In the genomic region with DNA sequence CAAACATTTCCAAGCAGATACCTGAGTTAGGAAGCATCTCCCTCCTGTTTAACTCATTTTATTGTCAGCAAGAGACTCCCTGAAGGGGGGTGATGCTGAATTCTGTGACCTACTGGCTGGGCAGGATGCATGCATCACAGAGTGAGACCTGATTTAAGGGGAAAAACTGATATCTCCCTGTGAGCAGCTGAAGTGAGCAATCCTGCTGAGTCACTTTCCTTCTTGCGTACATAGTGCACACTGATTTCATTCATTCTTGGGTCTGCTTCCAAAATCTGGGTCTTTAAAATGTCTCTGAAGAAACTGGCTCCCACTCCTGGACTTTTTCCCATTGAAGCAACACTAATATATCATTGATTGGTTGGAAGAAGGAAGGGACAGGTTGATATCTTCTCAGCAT, we compare ENCODE assay signal across 12 cellular contexts. TPM values are rescaled to one million over a fixed set of nuclear protein-coding genes. Genes with fewer than 3 reads are reported as not detected.
DNase-seq lines count a peak whose midpoint lies in the region; FAIRE-seq and TF ChIP-seq lines count a peak whose summit lies in the region.
"Had no signal": no experiment of that assay in that cellular context is flagged by ENCODE, and none has a peak within 500 bp of the region (broad histone marks: within the 10 kb centered on the region; RNA-seq: fewer than 3 reads in every experiment).

No MANE protein-coding gene starts in this region.

- no peak overlapping the region for H3K4me3 Mint-ChIP-seq in nephron
- H3K4me3 Mint-ChIP-seq: type B pancreatic cell had no signal

- no peaks in the 10 kb centered on the region for H3K9me3 Mint-ChIP-seq in nephron
- H3K9me3 Mint-ChIP-seq: type B pancreatic cell had no signal

- H3K27me3 ChIP-seq in bronchial epithelial cell (ENCODE audit: control insufficient read depth, insufficient read depth, low read length): no peaks in the 10 kb centered on the region

- H3K27me3 Mint-ChIP-seq in nephron (ENCODE audit: low read depth): peaks cover 16% of the 10 kb centered on the region

- DNase-seq in HTR-8/SVneo (ENCODE audit: insufficient read length, low spot score) (peak; percentile 71), bronchial epithelial cell (ENCODE audit: low read depth) (peak; percentile 90), inferior parietal cortex (ENCODE audit: extremely low spot score) (no peak), NCI-H2227 treated with DMSO at 0.1 percent for 48 hours (lab: John Stamatoyannopoulos, UW) (no peak), pons (ENCODE audit: low spot score) (no peak), cerebellar nuclear complex (lab: John Stamatoyannopoulos, UW) (no peak)
- DNase-seq: activated naive CD4-positive, alpha-beta T cell treated with Interleukin-2 at 50 U/mL for 16 hours; NCI-H1436 treated with DMSO at 0.1 percent for 48 hours had no signal

- no peaks in the 10 kb centered on the region for H3K36me3 ChIP-seq in bronchial epithelial cell (ENCODE audit: control insufficient read depth, insufficient read depth, low read length)

- H3K4me1 Mint-ChIP-seq in nephron: peaks cover 7% of the 10 kb centered on the region

- H3K4me3 ChIP-seq in bronchial epithelial cell (ENCODE audit: low read depth, low read length): no peak overlapping the region

- peak overlapping the region in 2 of 3 experiments; percentile 76 to 80 for H3K27ac Mint-ChIP-seq in nephron
- H3K27ac Mint-ChIP-seq: type B pancreatic cell had no signal

- H3K36me3 Mint-ChIP-seq in nephron (ENCODE audit: low read depth): no peaks in the 10 kb centered on the region
- H3K36me3 Mint-ChIP-seq: type B pancreatic cell had no signal

- peak overlapping the region; percentile 41 for H3K27ac ChIP-seq in C4-2B

- no peak for FAIRE-seq in HTR-8/SVneo (lab: Jason Lieb, UNC)
- no peak for FAIRE-seq in bronchial epithelial cell (lab: Jason Lieb, UNC)
- FAIRE-seq: GM12892 had no signal

- TF ChIP-seq CTCF in C4-2B (conservative IDR thresholded peaks at IDR 0.05) (no peak), bronchial epithelial cell (IDR thresholded peaks at IDR 0.05; ENCODE audit: insufficient read depth, low read length, severe bottlenecking) (no peak), nephron (IDR thresholded peaks at IDR 0.05; ENCODE audit: unreplicated experiment in 3 of 3) (no peak)

RNA-seq across cellular contexts. Expression of gene P4HA3, which starts 23.3 kb away (rescaled TPM):
- under 0.01 and 0.26 TPM in 2 replicates for total RNA-seq in bronchial epithelial cell

Comparison
In these comparisons a context has a peak if more than half of its experiments do, and no peak if none do; other contexts are left out.
1. DNase-seq: peak in HTR-8/SVneo (single experiment) and bronchial epithelial cell (single experiment); none in inferior parietal cortex (single experiment), NCI-H2227 treated with DMSO at 0.1 percent for 48 hours (single experiment), pons (single experiment) and cerebellar nuclear complex (0 of 2).